In genomic region chr3:69087030-69087791, GRCh38 we compare ENCODE assay signal across 9 cellular contexts. TPM values are rescaled to one million over a fixed set of nuclear protein-coding genes. Genes with fewer than 3 reads are reported as not detected.
DNase-seq lines count a peak whose midpoint lies in the region; ATAC-seq and TF ChIP-seq lines count a peak whose summit lies in the region.
"Had no signal": no experiment of that assay in that cellular context is flagged by ENCODE, and none has a peak within 500 bp of the region (broad histone marks: within the 10 kb centered on the region; RNA-seq: fewer than 3 reads in every experiment).

No MANE protein-coding gene starts in this region.

- intact Hi-C loops in colonic mucosa (cut with DNase I) = no loop called here

- no peaks in the 10 kb centered on the region for H3K9me3 ChIP-seq in colonic mucosa

- H3K36me3 Mint-ChIP-seq in natural killer cell treated with Interleukin-12 subunit alpha and Interleukin-12 subunit beta and Interleukin-15 and Interleukin-18, amount 100 ng/mL, for 72 hours = peaks cover 24% of the 10 kb centered on the region

- peak overlapping the region; percentile 91 for H3K4me3 Mint-ChIP-seq in natural killer cell treated with Interleukin-12 subunit alpha and Interleukin-12 subunit beta and Interleukin-15 and Interleukin-18, amount 100 ng/mL, for 72 hours

- TF ChIP-seq CTCF in NB4 (IDR thresholded peaks at IDR 0.05; ENCODE audit: low read depth, low read length) (no peak), colonic mucosa (IDR thresholded peaks at IDR 0.05) (no peak)

- H3K9ac ChIP-seq in colonic mucosa (ENCODE audit: low read depth in 2 of 2, low read length in 2 of 2) = peak overlapping the region; percentile 28 to 91

- H3K79me2 ChIP-seq in ACC112 (ENCODE audit: control insufficient read depth, insufficient read depth, low read length, unreplicated experiment) = peaks cover 66% of the 10 kb centered on the region

- H3K27me3 ChIP-seq in ACC112 (ENCODE audit: insufficient read depth, low read length) (no peaks in the 10 kb centered on the region), colonic mucosa (no peaks in the 10 kb centered on the region)

- TF ChIP-seq POLR2A in NB4 (IDR thresholded peaks at IDR 0.05; ENCODE audit: extremely low read depth, insufficient read length) = no peak

- DNase-seq in NB4 (ENCODE audit: low read depth) (no peak), colonic mucosa (no peak), NCI-H2107 (lab: John Stamatoyannopoulos, UW) (no peak), kidney glomerular epithelial cell (lab: John Stamatoyannopoulos, UW) (no peak), SIG-M5 treated with dmso at 0.1 percent for 504 hours (lab: John Stamatoyannopoulos, UW; ENCODE audit: unreplicated experiment) (no peak), germinal center (ENCODE audit: low spot score) (no peak)
- no peak for DNase-seq in natural killer cell treated with Interleukin-12 subunit alpha and Interleukin-12 subunit beta and Interleukin-15 and Interleukin-18, amount 100 ng/mL, for 72 hours (ENCODE audit: low spot score)
- DNase-seq: DMS 273 treated with DMSO at 0.1 percent for 48 hours had no signal

- H3K4me1 ChIP-seq in ACC112 (ENCODE audit: control insufficient read depth, insufficient read depth, low read length, unreplicated experiment) (peaks cover 61% of the 10 kb centered on the region), colonic mucosa (peaks cover 22% of the 10 kb centered on the region)

- peak overlapping the region; percentile 88 to 90 for H3K27ac Mint-ChIP-seq in natural killer cell treated with Interleukin-12 subunit alpha and Interleukin-12 subunit beta and Interleukin-15 and Interleukin-18, amount 100 ng/mL, for 72 hours

- no peak for ATAC-seq in natural killer cell treated with Interleukin-12 subunit alpha and Interleukin-12 subunit beta and Interleukin-15 and Interleukin-18, amount 100 ng/mL, for 72 hours

- peak overlapping the region; percentile 95 for H3K4me3 ChIP-seq in ACC112 (ENCODE audit: low read depth, low read length)
- peak overlapping the region; percentile 19 for H3K4me3 ChIP-seq in NB4 (ENCODE audit: low read depth, low read length)
- H3K4me3 ChIP-seq in colonic mucosa = peak overlapping the region; percentile 68

- H3K27ac ChIP-seq in ACC112 (ENCODE audit: low read depth, low read length) (peak overlapping the region; percentile 94), colonic mucosa (peak overlapping the region; percentile 95)

- H2AFZ ChIP-seq in ACC112 (ENCODE audit: low read length, unreplicated experiment) = no peak overlapping the region

- no peaks in the 10 kb centered on the region for H3K9me3 Mint-ChIP-seq in natural killer cell treated with Interleukin-12 subunit alpha and Interleukin-12 subunit beta and Interleukin-15 and Interleukin-18, amount 100 ng/mL, for 72 hours

- peaks cover 10% of the 10 kb centered on the region; the same call in 1 of the 2 replicates for H3K36me3 ChIP-seq in ACC112 (ENCODE audit: insufficient read depth, low read length)
- H3K36me3 ChIP-seq in colonic mucosa = no peaks in the 10 kb centered on the region

- peaks cover 65 to 69% of the 10 kb centered on the region in 2 donors for H3K4me1 Mint-ChIP-seq in natural killer cell treated with Interleukin-12 subunit alpha and Interleukin-12 subunit beta and Interleukin-15 and Interleukin-18, amount 100 ng/mL, for 72 hours (ENCODE audit: low read depth in 2 of 2)

- no peaks in the 10 kb centered on the region for H3K27me3 Mint-ChIP-seq in natural killer cell treated with Interleukin-12 subunit alpha and Interleukin-12 subunit beta and Interleukin-15 and Interleukin-18, amount 100 ng/mL, for 72 hours

RNA-seq across cellular contexts. Expression of gene ARL6IP5, which starts 2.5 kb away (rescaled TPM):
- 100 to 1,000 TPM in 1 of 2 donors, 10 to 100 TPM in 1; 77.8 to 156 TPM for total RNA-seq in colonic mucosa
- total RNA-seq in natural killer cell treated with Interleukin-12 subunit alpha and Interleukin-12 subunit beta and Interleukin-15 and Interleukin-18, amount 100 ng/mL, for 72 hours = 100 to 1,000 TPM; 110 to 135 TPM

RNA-seq across cellular contexts. Expression of gene UBA3, which starts 7.0 kb away (rescaled TPM):
- 10 to 100 TPM; 57.4 to 59.0 TPM for total RNA-seq in colonic mucosa
- total RNA-seq in natural killer cell treated with Interleukin-12 subunit alpha and Interleukin-12 subunit beta and Interleukin-15 and Interleukin-18, amount 100 ng/mL, for 72 hours = 100 to 1,000 TPM in 1 of 2 donors, 10 to 100 TPM in 1; 93.4 to 111 TPM

RNA-seq across cellular contexts. Expression of gene TMF1, which starts 35.1 kb away (rescaled TPM):
- total RNA-seq in colonic mucosa = 10 to 100 TPM; 39.0 to 60.2 TPM
- 10 to 100 TPM; 42.2 to 43.7 TPM for total RNA-seq in natural killer cell treated with Interleukin-12 subunit alpha and Interleukin-12 subunit beta and Interleukin-15 and Interleukin-18, amount 100 ng/mL, for 72 hours

RNA-seq across cellular contexts. Expression of gene LMOD3, which starts 35.2 kb away (rescaled TPM):
- total RNA-seq in colonic mucosa = under 1 TPM in 1 of 2 donors, not detected in 1; 0.11 TPM
- not detected for total RNA-seq in natural killer cell treated with Interleukin-12 subunit alpha and Interleukin-12 subunit beta and Interleukin-15 and Interleukin-18, amount 100 ng/mL, for 72 hours

Comparison
In these comparisons a context has a peak if more than half of its experiments do, and no peak if none do; other contexts are left out.
1. H3K4me3 ChIP-seq: peak in every context shown above with its lines; median percentile 95 in ACC112; 68 in colonic mucosa; 19 in NB4.